ENCODE assay signal across 8 cellular contexts in the genomic region with DNA sequence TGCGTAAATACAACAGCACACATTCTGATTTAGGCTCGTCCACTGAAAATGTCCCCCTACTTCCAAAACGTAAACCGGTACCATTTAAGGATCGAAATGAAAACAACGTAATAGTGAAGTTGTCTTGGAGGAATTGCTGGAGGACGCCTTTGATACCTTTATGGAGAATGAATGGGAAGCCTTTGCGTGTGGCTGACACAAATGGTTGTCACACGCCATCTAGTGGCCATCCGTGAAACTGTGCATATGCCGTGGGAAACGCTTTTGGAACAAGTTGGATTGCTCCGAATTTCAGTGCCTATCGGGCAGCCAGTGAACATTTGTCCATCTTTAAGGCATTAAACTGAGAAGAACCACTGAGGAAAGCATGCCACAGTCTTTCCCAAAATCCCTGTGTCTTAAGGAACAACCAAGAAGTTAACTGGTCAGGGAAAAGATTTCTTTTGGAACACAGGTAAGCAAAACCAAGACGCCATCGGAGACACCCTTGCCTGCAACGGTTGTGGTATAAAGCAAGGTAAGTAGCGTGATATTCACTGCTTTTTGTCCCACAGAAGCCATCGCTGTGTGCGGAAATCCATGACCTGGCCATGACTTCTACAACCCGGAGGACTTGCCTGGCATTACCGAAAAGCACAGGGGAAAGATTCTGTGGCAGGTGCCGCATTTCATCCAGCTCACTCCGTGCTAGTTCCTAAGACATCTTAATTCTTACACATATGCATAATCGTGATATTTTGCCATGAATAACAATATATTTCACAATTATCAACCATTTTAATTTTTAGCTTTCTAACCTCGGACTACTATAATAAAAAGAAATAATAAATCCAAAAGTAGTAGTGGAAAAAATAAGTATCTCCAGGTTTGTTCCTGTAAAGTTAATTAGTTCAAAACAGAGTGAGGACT.
A peak's percentile ranks its signal among the peaks of the same experiment; 100 is the strongest.
DNase-seq lines count a peak whose midpoint lies in the region; ATAC-seq and TF ChIP-seq lines count a peak whose summit lies in the region.

No MANE protein-coding gene starts in this region.

- H3K36me3 ChIP-seq in transverse colon: no peaks in the 10 kb centered on the region

- no peak for ATAC-seq in HG03457 (IDR thresholded peaks at IDR 0.05; ENCODE audit: unreplicated experiment)

- no peak overlapping the region for H3K4me3 Mint-ChIP-seq in osteocyte (ENCODE audit: unreplicated experiment)

- no peaks in the 10 kb centered on the region for H3K4me1 Mint-ChIP-seq in osteocyte (ENCODE audit: unreplicated experiment)

- no peak for TF ChIP-seq POLR2A in transverse colon (IDR thresholded peaks at IDR 0.05)

- no peak overlapping the region for H3K4me3 ChIP-seq in transverse colon

- in situ Hi-C loops in transverse colon (cut with MboI; ENCODE audit: low pct_ligation_motif_present in 1 of 4, low pct_unique_long_range_greater_than_20kb in 1 of 4, low sequenced_read_pairs in 3 of 4): loop anchor here (10.0 to 25.0 kb wide), 5 partner anchors 704 to 1029 kb away; partner anchors contain the start of gene EMX2 (in 1 of the 4)

- no peaks in the 10 kb centered on the region for H3K9me3 Mint-ChIP-seq in osteocyte (ENCODE audit: unreplicated experiment)

- no peak overlapping the region for H3K27ac ChIP-seq in transverse colon

- peaks cover 55% of the 10 kb centered on the region for H3K27me3 Mint-ChIP-seq in osteocyte (ENCODE audit: unreplicated experiment)

- H3K4me1 ChIP-seq in transverse colon: no peaks in the 10 kb centered on the region

- WGBS in transverse colon (ENCODE audit: low coverage in 1 of 2), 2 donors: 25 to 51% methylated on average over 2 to 26 of the region's 26 CpGs

- DNase-seq in GM04503 (ENCODE audit: low read depth): peak; percentile 43
- DNase-seq in LoVo (ENCODE audit: low spot score): peak; percentile 79
- peak; percentile 53 to 60 for DNase-seq in SHP77 (lab: John Stamatoyannopoulos, UW)
- peak; percentile 67 for DNase-seq in activated naive CD4-positive, alpha-beta T cell treated with Interleukin-2 at 50 U/mL for 16 hours
- peak; percentile 39 for DNase-seq in glomerular endothelial cell (ENCODE audit: extremely low read depth, low read depth, low spot score)
- peak; percentile 89 for DNase-seq in osteocyte (ENCODE audit: extremely low spot score, unreplicated experiment)
- peak; percentile 80 for DNase-seq in transverse colon

- TF ChIP-seq CTCF in osteocyte (IDR thresholded peaks at IDR 0.05): peak; percentile 94
- TF ChIP-seq CTCF in transverse colon (IDR thresholded peaks at IDR 0.05): peak; percentile 86 to 93 (median 92)

- no peak for TF ChIP-seq EP300 in transverse colon (IDR thresholded peaks at IDR 0.05; ENCODE audit: low read depth)

- H3K27ac Mint-ChIP-seq in osteocyte (ENCODE audit: unreplicated experiment): no peak overlapping the region

- H3K36me3 Mint-ChIP-seq in osteocyte (ENCODE audit: unreplicated experiment): no peaks in the 10 kb centered on the region

- H3K9me3 ChIP-seq in transverse colon: no peaks in the 10 kb centered on the region

- H3K27me3 ChIP-seq in transverse colon: peaks cover 76% of the 10 kb centered on the region

- intact Hi-C loops in transverse colon (cut with DNase I; ENCODE audit: low total_unique reads): loop anchor here (2.0 to 5.0 kb wide), 3 partner anchors 116 to 1024 kb away; no protein-coding TSS in a partner anchor

Comparison
In these comparisons a context has a peak if more than half of its experiments do, and no peak if none do; other contexts are left out.
1. DNase-seq: peak in every context shown above with its lines; median percentile 89 in osteocyte; 80 in transverse colon; 79 in LoVo; 67 in activated naive CD4-positive, alpha-beta T cell treated with Interleukin-2 at 50 U/mL for 16 hours; 56 in SHP77; 43 in GM04503; 39 in glomerular endothelial cell.